In genomic region chr10:102868976-102869289, GRCh38 we compare ENCODE assay signal across 8 cellular contexts. TPM values are rescaled to one million over a fixed set of nuclear protein-coding genes. Genes with fewer than 3 reads are reported as not detected.
DNase-seq lines count a peak whose midpoint lies in the region; ATAC-seq and TF ChIP-seq lines count a peak whose summit lies in the region.

No MANE protein-coding gene starts in this region.

- 16 to 22% (median 18%) methylated on average over 6 of the region's 6 CpGs for WGBS in heart left ventricle, 4 donors
- WGBS in urinary bladder = 9% methylated on average over 6 of the region's 6 CpGs

- peaks cover 0 to 10% (median 0%) of the 10 kb centered on the region in 9 donors for H3K27me3 ChIP-seq in heart left ventricle
- peaks cover 11% of the 10 kb centered on the region for H3K27me3 ChIP-seq in lower lobe of right lung (ENCODE audit: low read depth)

- H3K4me1 ChIP-seq in heart left ventricle (peaks cover 0 to 20% (median 8%) of the 10 kb centered on the region in 12 donors), lower lobe of right lung (peaks cover 14% of the 10 kb centered on the region), urinary bladder (ENCODE audit: insufficient read depth) (no peaks in the 10 kb centered on the region)

- DNase-seq in heart left ventricle (no peak), Right ventricle myocardium inferior (ENCODE audit: missing footprints) (no peak), astrocyte of the hippocampus (ENCODE audit: low read depth, low spot score) (peak; percentile 14), lower lobe of right lung (no peak), erythroblast (lab: John Stamatoyannopoulos, UW) (no peak)

- H3K27ac ChIP-seq in heart left ventricle (peak overlapping the region in 8 of 12 donors; percentile 30 to 75 (median 60)), lower lobe of right lung (no peak overlapping the region), urinary bladder (ENCODE audit: low read depth) (no peak overlapping the region)

- peaks cover 0 to 35% (median 11%) of the 10 kb centered on the region in 9 donors for H3K36me3 ChIP-seq in heart left ventricle
- H3K36me3 ChIP-seq in lower lobe of right lung = peaks cover 10% of the 10 kb centered on the region
- no peaks in the 10 kb centered on the region for H3K36me3 ChIP-seq in urinary bladder (ENCODE audit: insufficient read depth)

- H3K4me3 ChIP-seq in heart left ventricle (peak overlapping the region; percentile 27 to 69 (median 60)), lower lobe of right lung (peak overlapping the region; percentile 57), urinary bladder (ENCODE audit: low read depth, low read length) (peak overlapping the region; percentile 42)

- H3K9me3 ChIP-seq in heart left ventricle = no peaks in the 10 kb centered on the region
- no peaks in the 10 kb centered on the region for H3K9me3 ChIP-seq in lower lobe of right lung

- no peak for TF ChIP-seq CTCF in heart left ventricle (IDR thresholded peaks at IDR 0.05)
- TF ChIP-seq CTCF in lower lobe of right lung (IDR thresholded peaks at IDR 0.05) = no peak

- intact Hi-C loops in heart left ventricle (cut with DNase I) (loop anchor here in 1 of 10 donors (5.0 kb wide), 1 partner anchor 33 kb away; no protein-coding TSS in a partner anchor), Right ventricle myocardium inferior (cut with DNase I) (no loop called here), lower lobe of right lung (cut with DNase I) (no loop called here)

- ATAC-seq in heart left ventricle = no peak
- no peak for ATAC-seq in Right ventricle myocardium inferior
- ATAC-seq in lower lobe of right lung = no peak
- ATAC-seq in HG02623 (IDR thresholded peaks at IDR 0.05; ENCODE audit: unreplicated experiment) = no peak
- no peak for ATAC-seq in GM19395 (IDR thresholded peaks at IDR 0.05; ENCODE audit: unreplicated experiment)

- TF ChIP-seq POLR2A in heart left ventricle (IDR thresholded peaks at IDR 0.05) (no peak), erythroblast (IDR thresholded peaks at IDR 0.05; ENCODE audit: low read length) (no peak)

RNA-seq across cellular contexts. Expression of gene AS3MT, which starts 0.3 kb away (rescaled TPM):
- total RNA-seq in heart left ventricle (10 to 100 TPM in 7 of 9 donors, 1 to 10 TPM in 2; 8.6 to 29.0 (median 15.8) TPM), Right ventricle myocardium inferior (14.6 TPM), lower lobe of right lung (1.9 TPM), urinary bladder (4.1 TPM)
- polyA plus RNA-seq in heart left ventricle (10 to 100 TPM in 1 of 2 donors, 1 to 10 TPM in 1; 5.2 to 42.2 TPM), urinary bladder (3.9 TPM)

RNA-seq across cellular contexts. Expression of gene BORCS7, which starts 14.9 kb away (rescaled TPM):
- 10 to 100 TPM; 11.5 to 29.3 (median 16.9) TPM for total RNA-seq in heart left ventricle
- polyA plus RNA-seq in heart left ventricle = 10 to 100 TPM; 15.4 to 32.9 TPM
- total RNA-seq in Right ventricle myocardium inferior = 12.3 TPM
- 21.9 TPM for total RNA-seq in lower lobe of right lung
- total RNA-seq in urinary bladder = 35.7 TPM
- polyA plus RNA-seq in urinary bladder = 38.2 TPM

RNA-seq across cellular contexts. Expression of gene CYP17A1, which starts 31.7 kb away (rescaled TPM):
- total RNA-seq in heart left ventricle (under 1 TPM in 1 of 9 donors, not detected in 8; 0.25 TPM), Right ventricle myocardium inferior (not detected), lower lobe of right lung (0.80 TPM), urinary bladder (not detected)
- polyA plus RNA-seq in heart left ventricle (not detected), urinary bladder (not detected)

RNA-seq across cellular contexts. Expression of gene CNNM2, which starts 49.2 kb away (rescaled TPM):
- total RNA-seq in heart left ventricle (1 to 10 TPM; 2.9 to 6.3 (median 4.1) TPM), Right ventricle myocardium inferior (3.0 TPM), lower lobe of right lung (12.1 TPM), urinary bladder (9.0 TPM)
- polyA plus RNA-seq in heart left ventricle (1 to 10 TPM; 1.3 to 2.8 TPM), urinary bladder (5.5 TPM)

Comparison
In these comparisons a context has a peak if more than half of its experiments do, and no peak if none do; other contexts are left out.
1. H3K27ac ChIP-seq: peak in heart left ventricle (8 of 12); none in lower lobe of right lung (single experiment) and urinary bladder (single experiment).
2. Peak in every context shown above with its lines, with median percentiles within 50 percentile points of each other: H3K4me3 ChIP-seq.